24 cellular contexts compared by ENCODE assay signal in genomic region chr15:88115529-88116152, GRCh38.
A peak's percentile ranks its signal among the peaks of the same experiment; 100 is the strongest.
DNase-seq lines count a peak whose midpoint lies in the region; ATAC-seq and TF ChIP-seq lines count a peak whose summit lies in the region.
"Had no signal": no experiment of that assay in that cellular context is flagged by ENCODE, and none has a peak within 500 bp of the region (broad histone marks: within the 10 kb centered on the region; RNA-seq: fewer than 3 reads in every experiment).

No MANE protein-coding gene starts in this region.

- H2AFZ ChIP-seq in PC-3 (ENCODE audit: low read length) = no peak overlapping the region
- H2AFZ ChIP-seq: neural progenitor cell had no signal

- H3K9me2 ChIP-seq in PC-3 (replicated peaks; ENCODE audit: low read length) = no peaks in the 10 kb centered on the region
- H3K9me2 ChIP-seq: SK-N-SH had no signal

- H3K9me3 ChIP-seq in mucosa of descending colon (no peaks in the 10 kb centered on the region), upper lobe of right lung (no peaks in the 10 kb centered on the region), PC-3 (ENCODE audit: low read length) (no peaks in the 10 kb centered on the region)
- H3K9me3 ChIP-seq: Peyer's patch, SK-N-SH, tibial nerve had no signal

- no peak overlapping the region for H3K4me2 ChIP-seq in PC-3 (ENCODE audit: low read length)
- H3K4me2 ChIP-seq: neural progenitor cell, SK-N-SH had no signal

- no peaks in the 10 kb centered on the region for H3K79me2 ChIP-seq in PC-3 (ENCODE audit: low read length)

- BruUV-seq in PC-3 (replicated peaks; lab: Mats Ljungman, UMichigan) = no TSS peak

- H3K27me3 ChIP-seq in upper lobe of right lung = no peaks in the 10 kb centered on the region
- no peaks in the 10 kb centered on the region for H3K27me3 ChIP-seq in PC-3 (ENCODE audit: low read length)
- H3K27me3 ChIP-seq: neural progenitor cell, Peyer's patch, tibial nerve had no signal

- no peak overlapping the region for H3K9ac ChIP-seq in PC-3 (ENCODE audit: low read length)
- H3K9ac ChIP-seq: neural progenitor cell, SK-N-SH had no signal

- POLR2A ChIA-PET in PC-3 (lab: Charles Lee; ENCODE audit: unreplicated experiment) = no interaction called here

- H3K4me1 ChIP-seq in mucosa of descending colon (ENCODE audit: low read depth) = no peaks in the 10 kb centered on the region
- H3K4me1 ChIP-seq in upper lobe of right lung = no peaks in the 10 kb centered on the region
- no peaks in the 10 kb centered on the region for H3K4me1 ChIP-seq in PC-3 (ENCODE audit: insufficient read depth, low read length)
- H3K4me1 ChIP-seq: neural progenitor cell, Peyer's patch had no signal

- H4K20me1 ChIP-seq in PC-3 (ENCODE audit: low read length) = no peaks in the 10 kb centered on the region

- intact Hi-C loops in mucosa of descending colon (cut with DNase I, micrococcal nuclease) = no loop called here
- intact Hi-C loops in upper lobe of right lung (cut with DNase I) = no loop called here
- intact Hi-C loops in PC-3 (cut with micrococcal nuclease) = no loop called here

- ATAC-seq in mucosa of descending colon (peak; percentile 87), upper lobe of right lung (peak; percentile 62), HG02759 (IDR thresholded peaks at IDR 0.05; ENCODE audit: unreplicated experiment) (no peak), PC-3 (no peak)
- ATAC-seq: HCT116 had no signal

- CTCF ChIA-PET in PC-3 (lab: Charles Lee) = no interaction called here

- H3K36me3 ChIP-seq in mucosa of descending colon (ENCODE audit: low read depth) (no peaks in the 10 kb centered on the region), upper lobe of right lung (no peaks in the 10 kb centered on the region), PC-3 (ENCODE audit: low read depth, low read length) (no peaks in the 10 kb centered on the region)
- H3K36me3 ChIP-seq: neural progenitor cell, Peyer's patch had no signal

- H3F3A ChIP-seq in PC-3 (ENCODE audit: low read length, unreplicated experiment) = no peaks in the 10 kb centered on the region

- H3K4me3 ChIP-seq in choroid plexus epithelial cell (ENCODE audit: low read depth, low read length) = no peak overlapping the region
- no peak overlapping the region for H3K4me3 ChIP-seq in mucosa of descending colon
- H3K4me3 ChIP-seq in upper lobe of right lung = no peak overlapping the region
- H3K4me3 ChIP-seq in PC-3 (ENCODE audit: low read length) = no peak overlapping the region
- H3K4me3 ChIP-seq: neural progenitor cell, Peyer's patch, tibial nerve had no signal

- peak; percentile 5 for DNase-seq in DMS79 treated with DMSO at 0.1 percent for 48 hours (lab: John Stamatoyannopoulos, UW)
- no peak for DNase-seq in DMS79 (lab: John Stamatoyannopoulos, UW)
- DNase-seq in choroid plexus epithelial cell (ENCODE audit: low read depth) = peak; percentile 2
- peak in 2 of 3 donors; percentile 39 to 70 for DNase-seq in mucosa of descending colon
- no peak for DNase-seq in upper lobe of right lung
- DNase-seq in inferior parietal cortex (ENCODE audit: extremely low spot score) = no peak
- DNase-seq in PC-3 = no peak
- DNase-seq: activated CD4-positive, alpha-beta T cell treated with anti-CD3 and anti-CD28 coated beads, Interleukin-2, amount 50 U/mL, for 1 hour; activated naive CD8-positive, alpha-beta T cell treated with anti-CD3 and anti-CD28 coated beads for 36 hours; KG1; left cardiac atrium; midbrain; MV-4-11; NCI-H187 treated with DMSO at 0.1 percent for 48 hours; Peyer's patch; SK-N-SH; stimulated activated CD4-positive, alpha-beta T cell treated with anti-CD3 and anti-CD28 coated beads, Interleukin-2, amount 100 ng/mL, for 48 hours; stimulated activated naive CD4-positive, alpha-beta T cell treated with Interleukin-2 at 50 U/mL for 16 hours; T-helper 2 cell had no signal

- TF ChIP-seq CTCF in choroid plexus epithelial cell (conservative IDR thresholded peaks at IDR 0.05; ENCODE audit: low read depth, low read length) (no peak), mucosa of descending colon (IDR thresholded peaks at IDR 0.05) (no peak), upper lobe of right lung (IDR thresholded peaks at IDR 0.05) (no peak), PC-3 (conservative IDR thresholded peaks at IDR 0.05; ENCODE audit: low read depth, low read length) (no peak)

- H3K27ac ChIP-seq in upper lobe of right lung = no peak overlapping the region
- H3K27ac ChIP-seq in PC-3 (ENCODE audit: low read length) = no peak overlapping the region
- H3K27ac ChIP-seq: 22Rv1, neural progenitor cell, Peyer's patch, tibial nerve had no signal

Comparison
In these comparisons a context has a peak if more than half of its experiments do, and no peak if none do; other contexts are left out.
1. DNase-seq: peak in DMS79 treated with DMSO at 0.1 percent for 48 hours (single experiment), choroid plexus epithelial cell (single experiment) and mucosa of descending colon (2 of 3); none in DMS79 (single experiment), upper lobe of right lung (single experiment), inferior parietal cortex (single experiment) and PC-3 (single experiment).
2. ATAC-seq: peak in mucosa of descending colon (single experiment) and upper lobe of right lung (single experiment); none in HG02759 (single experiment) and PC-3 (single experiment).